ENCODE assay signal across 17 cellular contexts in the genomic region with DNA sequence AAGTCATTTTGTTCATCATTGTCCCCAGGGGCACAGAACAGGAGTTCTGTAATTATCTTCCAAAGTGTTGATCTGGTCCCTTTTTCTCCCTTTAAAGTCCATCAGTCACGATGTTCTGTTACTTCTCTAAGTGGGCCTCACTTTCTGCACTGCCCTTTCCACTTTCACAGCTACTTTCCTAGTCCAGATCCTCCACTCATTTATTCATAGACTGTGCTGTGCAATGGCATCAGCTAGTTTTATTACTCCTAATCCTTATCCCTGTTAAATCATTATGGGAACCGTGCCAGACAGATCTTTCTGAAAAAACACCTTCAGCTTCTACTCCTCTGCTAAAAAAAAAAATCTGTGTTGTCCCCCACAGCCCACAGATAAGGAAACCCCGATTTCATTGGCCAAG.
DNase-seq lines count a peak whose midpoint lies in the region; ATAC-seq, FAIRE-seq and TF ChIP-seq lines count a peak whose summit lies in the region.
"Had no signal": no experiment of that assay in that cellular context is flagged by ENCODE, and none has a peak within 500 bp of the region (broad histone marks: within the 10 kb centered on the region; RNA-seq: fewer than 3 reads in every experiment).

No MANE protein-coding gene starts in this region.

- peaks cover 7% of the 10 kb centered on the region for H3K27me3 Mint-ChIP-seq in GM23338 (ENCODE audit: insufficient read depth, low read depth, poor library complexity)

- no peaks in the 10 kb centered on the region for H3F3A ChIP-seq in GM23338 (replicated peaks; ENCODE audit: low read depth)

- BruUV-seq in IMR-90 (replicated peaks; lab: Mats Ljungman, UMichigan) = no TSS peak

- H4K91ac ChIP-seq in IMR-90 (ENCODE audit: insufficient read depth, low read depth, low read length) (no peak overlapping the region), H1 (replicated peaks; ENCODE audit: insufficient read length, low read length) (no peak overlapping the region)

- WGBS in IMR-90 (ENCODE audit: extremely low coverage in 2 of 2, insufficient read length in 1 of 2), 2 experiments = 55% methylated on average over 2 of the region's 3 CpGs; no CpG with 5 or more reads in 1 of the 2 experiments
- whole genome bisulfite sequencing in H1 (ENCODE audit: extremely low coverage in 1 of 2, insufficient coverage in 1 of 2, insufficient read length in 1 of 2, insufficient replicate concordance in 2 of 2, low coverage in 1 of 2, low lambda C conversion rate in 2 of 2, missing lambda C conversion rate in 1 of 2), 2 experiments = 90% methylated on average over 3 of the region's 3 CpGs; no CpG with 5 or more reads in 1 of the 2 experiments

- H3K14ac ChIP-seq in IMR-90 (replicated peaks; ENCODE audit: low read depth, low read length) (peak overlapping the region; percentile 80), H1 (ENCODE audit: insufficient read length) (no peak overlapping the region)

- no peak for TF ChIP-seq POLR2A in IMR-90 (IDR thresholded peaks at IDR 0.05; ENCODE audit: low read depth, low read length)
- no peak for TF ChIP-seq POLR2A in H1 (IDR thresholded peaks at IDR 0.05; ENCODE audit: control extremely low read depth in 1 of 2, low read depth in 2 of 2, low read length in 2 of 2)
- TF ChIP-seq POLR2A in gastrocnemius medialis (IDR thresholded peaks at IDR 0.05) = no peak

- H2BK5ac ChIP-seq in IMR-90 (ENCODE audit: low read depth, low read length, poor library complexity, severe bottlenecking) = peak overlapping the region; percentile 42
- H2BK5ac ChIP-seq in H1 (ENCODE audit: low read depth, low read length) = no peak overlapping the region

- peaks cover 34 to 57% of the 10 kb centered on the region in 2 experiments; a peak in 3 of 4 replicates for H3K79me1 ChIP-seq in IMR-90 (ENCODE audit: low read depth in 1 of 2, low read length in 2 of 2)
- no peaks in the 10 kb centered on the region for H3K79me1 ChIP-seq in H1 (ENCODE audit: low read depth, low read length)

- H3K23ac ChIP-seq in IMR-90 (ENCODE audit: low read depth, low read length) (peak overlapping the region; percentile 41), H1 (ENCODE audit: insufficient read length) (no peak overlapping the region)

- H3K27ac ChIP-seq in GM23338 (ENCODE audit: low read depth) (no peak overlapping the region), IMR-90 (ENCODE audit: insufficient read depth, low read length) (no peak overlapping the region), H1 (ENCODE audit: low read depth, low read length) (no peak overlapping the region), gastrocnemius medialis (peak overlapping the region; percentile 61 to 82 (median 78))
- H3K27ac ChIP-seq: C4-2B had no signal

- no peak for FAIRE-seq in H1 (lab: Jason Lieb, UNC)

- H4K5ac ChIP-seq in IMR-90 (ENCODE audit: low read depth, low read length) (no peak overlapping the region), H1 (ENCODE audit: insufficient read length, low read depth, low read length) (no peak overlapping the region)

- TF ChIP-seq RAD21 in IMR-90 (IDR thresholded peaks at IDR 0.05; ENCODE audit: low read length) (no peak), H1 (IDR thresholded peaks at IDR 0.05 in 1 of 2, conservative IDR thresholded peaks at IDR 0.05 in 1 of 2; ENCODE audit: low read depth in 2 of 2, low read length in 2 of 2) (no peak)

- H3K9me3 Mint-ChIP-seq in GM23338 = no peaks in the 10 kb centered on the region

- H2BK20ac ChIP-seq in IMR-90 (ENCODE audit: low read depth, low read length) = peak overlapping the region; percentile 79; the same call in 1 of the 2 replicates
- 0 out of 2 replicates have a peak overlapping the region, but pooled peaks have one; percentile 66 for H2BK20ac ChIP-seq in H1 (ENCODE audit: low read length)

- H2BK15ac ChIP-seq in IMR-90 (ENCODE audit: low read depth, low read length) (peak overlapping the region; percentile 59; the same call in 2 of the 3 replicates), H1 (ENCODE audit: low read length) (no peak overlapping the region)

- no peaks in the 10 kb centered on the region for H3K9me3 ChIP-seq in IMR-90 (ENCODE audit: control insufficient read depth, insufficient read depth, low read length)
- H3K9me3 ChIP-seq in H1 (ENCODE audit: insufficient read depth in 2 of 2, low read depth in 1 of 2, low read length in 1 of 2) = no peaks in the 10 kb centered on the region
- H3K9me3 ChIP-seq in gastrocnemius medialis = no peaks in the 10 kb centered on the region

- H3K18ac ChIP-seq in IMR-90 (ENCODE audit: low read depth, low read length) = peak overlapping the region; percentile 51; the same call in 1 of the 2 replicates
- no peak overlapping the region for H3K18ac ChIP-seq in H1 (ENCODE audit: extremely low read depth, low read length)

- CTCF ChIA-PET in IMR-90 (lab: Yijun Ruan, JAX) = no interaction called here
- CTCF ChIA-PET in H1 (lab: Charles Lee; ENCODE audit: partially characterized antibody) = interaction anchor here (0.7 to 2.6 kb wide), 3 partner anchors 10 to 122 kb away, joined by 3 to 11 read pairs (median 3); no protein-coding TSS in a partner anchor

- no peak overlapping the region for H3K4me3 Mint-ChIP-seq in GM23338

- TF ChIP-seq EP300 in H1 (IDR thresholded peaks at IDR 0.05; ENCODE audit: borderline replicate concordance in 1 of 2, low read depth in 2 of 2, low read length in 2 of 2) = no peak

- peaks cover 26% of the 10 kb centered on the region for H3K4me1 ChIP-seq in GM23338 (ENCODE audit: insufficient read depth)
- peaks cover 16% of the 10 kb centered on the region for H3K4me1 ChIP-seq in IMR-90 (ENCODE audit: control insufficient read depth, insufficient read depth, low read length)
- peaks cover 0 to 7% (median 2%) of the 10 kb centered on the region in 4 experiments; a peak in 3 of 7 replicates for H3K4me1 ChIP-seq in H1 (replicated peaks in 1 of 4; ENCODE audit: control insufficient read depth in 3 of 4, insufficient read depth in 4 of 4, low read length in 3 of 4)
- H3K4me1 ChIP-seq in gastrocnemius medialis = peaks cover 46 to 53% of the 10 kb centered on the region in 2 donors

- H2BK12ac ChIP-seq in H1 (ENCODE audit: low read depth, low read length) = peak overlapping the region; percentile 64; the same call in 1 of the 2 replicates

- no peak for DNase-seq in GM23338 (ENCODE audit: low spot score)
- no peak for DNase-seq in IMR-90
- no peak for DNase-seq in H1 (ENCODE audit: low read depth in 1 of 2, low spot score in 2 of 2)
- DNase-seq in gastrocnemius medialis = no peak
- DNase-seq in MV-4-11 (lab: John Stamatoyannopoulos, UW) = no peak
- no peak for DNase-seq in NCI-H2227 treated with DMSO at 0.1 percent for 48 hours (lab: John Stamatoyannopoulos, UW)
- no peak for DNase-seq in DMS153 treated with DMSO at 0.1 percent for 48 hours (lab: John Stamatoyannopoulos, UW; ENCODE audit: unreplicated experiment)
- DNase-seq: AML-193, GDM1, KBM-7, NCI-H1048, NCI-H1436, NCI-H1930, NCI-H446, NCI-H526 treated with DMSO at 0.1 percent for 48 hours, Right ventricle myocardium superior had no signal

- H2AK9ac ChIP-seq in IMR-90 (replicated peaks; ENCODE audit: low read depth, low read length, poor library complexity) = no peak overlapping the region

- H3K9ac ChIP-seq in IMR-90 (ENCODE audit: low read depth, low read length) (no peak overlapping the region), H1 (replicated peaks in 1 of 4; ENCODE audit: extremely low read depth in 1 of 4, low read depth in 3 of 4, low read length in 3 of 4) (no peak overlapping the region)

- H4K8ac ChIP-seq in IMR-90 (ENCODE audit: low read depth in 2 of 2, low read length in 2 of 2) (peak overlapping the region; percentile 21 to 65; a peak in 3 of 4 replicates), H1 (ENCODE audit: extremely low read depth, insufficient read depth, low read length) (no peak overlapping the region)

- in situ Hi-C loops in IMR-90 (cut with MboI; ENCODE audit: low sequenced_read_pairs) (no loop called here), gastrocnemius medialis (cut with MboI; ENCODE audit: low sequenced_read_pairs in 4 of 4) (no loop called here)

- dilution Hi-C loops in IMR-90 (cut with HindIII; ENCODE audit: low sequenced_read_pairs, unreplicated experiment) = no loop called here

- H3K4me2 ChIP-seq in GM23338 = no peak overlapping the region
- H3K4me2 ChIP-seq in IMR-90 (ENCODE audit: low read depth, low read length) = no peak overlapping the region
- H3K4me2 ChIP-seq in H1 (ENCODE audit: insufficient read depth in 1 of 2, low read depth in 2 of 2, low read length in 2 of 2) = no peak overlapping the region

- no peak overlapping the region for H3K56ac ChIP-seq in IMR-90 (ENCODE audit: extremely low read depth, insufficient read depth, low read length)
- H3K56ac ChIP-seq in H1 (replicated peaks; ENCODE audit: insufficient read length, low read depth, low read length) = no peak overlapping the region

- ATAC-seq in GM23338 (no peak), IMR-90 (ENCODE audit: low read depth) (no peak), gastrocnemius medialis (no peak)

- peak overlapping the region; percentile 83; the same call in 1 of the 2 replicates for H2BK120ac ChIP-seq in IMR-90 (ENCODE audit: low read depth, low read length)
- H2BK120ac ChIP-seq in H1 (replicated peaks; ENCODE audit: low read depth, low read length) = no peak overlapping the region

- no peaks in the 10 kb centered on the region for H3K23me2 ChIP-seq in H1 (ENCODE audit: low read depth, low read length)

- peaks cover 7% of the 10 kb centered on the region for H3K9me1 ChIP-seq in IMR-90 (ENCODE audit: insufficient read depth, low read length)

- no peaks in the 10 kb centered on the region for H3K27me3 ChIP-seq in GM23338 (ENCODE audit: insufficient read depth)
- H3K27me3 ChIP-seq in IMR-90 (ENCODE audit: control insufficient read depth, insufficient read depth, low read length) = no peaks in the 10 kb centered on the region
- H3K27me3 ChIP-seq in H1 (replicated peaks in 1 of 4; ENCODE audit: control insufficient read depth in 3 of 4, extremely low read depth in 1 of 4, insufficient read depth in 3 of 4, low read length in 3 of 4) = no peaks in the 10 kb centered on the region
- H3K27me3 ChIP-seq in gastrocnemius medialis = no peaks in the 10 kb centered on the region

- H3K79me2 ChIP-seq in GM23338 (replicated peaks; ENCODE audit: insufficient read depth) = no peaks in the 10 kb centered on the region
- H3K79me2 ChIP-seq in H1 (ENCODE audit: control insufficient read depth in 1 of 2, insufficient read depth in 2 of 2, low read length in 2 of 2) = no peaks in the 10 kb centered on the region

- H2AK5ac ChIP-seq in IMR-90 (ENCODE audit: low read depth, low read length) = peak overlapping the region; percentile 20; the same call in 1 of the 2 replicates
- no peak overlapping the region for H2AK5ac ChIP-seq in H1 (ENCODE audit: low read depth, low read length)

- peak overlapping the region; percentile 69 for H3K27ac Mint-ChIP-seq in GM23338

- H3K4me3 ChIP-seq in GM23338 (no peak overlapping the region), IMR-90 (ENCODE audit: insufficient read depth, low read depth, low read length) (no peak overlapping the region), H1 (ENCODE audit: extremely low read depth in 1 of 4, insufficient read depth in 2 of 4, low read depth in 3 of 4, low read length in 4 of 4) (no peak overlapping the region), gastrocnemius medialis (no peak overlapping the region)

- H3K4me1 Mint-ChIP-seq in GM23338 = peaks cover 47% of the 10 kb centered on the region

- H2AFZ ChIP-seq in GM23338 = no peak overlapping the region
- H2AFZ ChIP-seq in IMR-90 (replicated peaks; ENCODE audit: low read length, poor library complexity) = no peak overlapping the region
- H2AFZ ChIP-seq in H1 (ENCODE audit: low read length) = no peak overlapping the region

- H3K9me2 ChIP-seq in GM23338 (ENCODE audit: insufficient read depth) = no peaks in the 10 kb centered on the region

- H3K36me3 Mint-ChIP-seq in GM23338 (ENCODE audit: low read depth) = no peaks in the 10 kb centered on the region

- POLR2A ChIA-PET in IMR-90 (lab: Charles Lee; ENCODE audit: unreplicated experiment) (no interaction called here), H1 (lab: Charles Lee; ENCODE audit: partially characterized antibody) (interaction anchor here (1.3 kb wide), 1 partner anchor 32 kb away, joined by 3 read pairs; no protein-coding TSS in a partner anchor)

- H3K36me3 ChIP-seq in GM23338 (ENCODE audit: insufficient read depth) = no peaks in the 10 kb centered on the region
- H3K36me3 ChIP-seq in IMR-90 (ENCODE audit: control insufficient read depth, insufficient read depth, low read length) = no peaks in the 10 kb centered on the region; the same call in 1 of the 2 replicates
- H3K36me3 ChIP-seq in H1 (ENCODE audit: control insufficient read depth in 2 of 4, insufficient read depth in 4 of 4, low read length in 3 of 4) = no peaks in the 10 kb centered on the region
- no peaks in the 10 kb centered on the region for H3K36me3 ChIP-seq in gastrocnemius medialis

- H3K4ac ChIP-seq in IMR-90 (ENCODE audit: low read depth, low read length) = peak overlapping the region; percentile 71; the same call in 1 of the 2 replicates
- no peak overlapping the region for H3K4ac ChIP-seq in H1 (replicated peaks; ENCODE audit: insufficient read length, low read depth, low read length)

- intact Hi-C loops in IMR-90 (cut with micrococcal nuclease) (no loop called here), gastrocnemius medialis (cut with DNase I; ENCODE audit: low total_unique reads) (loop anchor here (5.0 kb wide), 1 partner anchor 57 kb away; no protein-coding TSS in a partner anchor)

- no peak for TF ChIP-seq CTCF in GM23338 (conservative IDR thresholded peaks at IDR 0.05; ENCODE audit: low read depth in 2 of 2)
- no peak for TF ChIP-seq CTCF in IMR-90 (conservative IDR thresholded peaks at IDR 0.05; ENCODE audit: low read depth, low read length)
- no peak for TF ChIP-seq CTCF in H1 (IDR thresholded peaks at IDR 0.05; ENCODE audit: control extremely low read depth in 1 of 3, insufficient read depth in 1 of 3, low read depth in 1 of 3, low read length in 3 of 3)
- TF ChIP-seq CTCF in gastrocnemius medialis (IDR thresholded peaks at IDR 0.05 in 4 of 5, conservative IDR thresholded peaks at IDR 0.05 in 1 of 5) = no peak

- H4K20me1 ChIP-seq in GM23338 (replicated peaks; ENCODE audit: insufficient read depth) = no peaks in the 10 kb centered on the region
- no peaks in the 10 kb centered on the region for H4K20me1 ChIP-seq in IMR-90 (ENCODE audit: insufficient read depth, low read length)
- no peaks in the 10 kb centered on the region for H4K20me1 ChIP-seq in H1 (replicated peaks in 1 of 2; ENCODE audit: control insufficient read depth in 1 of 2, insufficient read depth in 2 of 2, low read length in 2 of 2)

Comparison
In these comparisons a context has a peak if more than half of its experiments do, and no peak if none do; other contexts are left out.
1. H3K27ac ChIP-seq: peak in gastrocnemius medialis (4 of 4); none in GM23338 (single experiment), IMR-90 (single experiment) and H1 (single experiment).